ENCODE assay signal across 30 cellular contexts in genomic region chr12:12733118-12733517, GRCh38. TPM values are rescaled to one million over a fixed set of nuclear protein-coding genes. Genes with fewer than 3 reads are reported as not detected.
DNase-seq lines count a peak whose midpoint lies in the region; ATAC-seq, FAIRE-seq and TF ChIP-seq lines count a peak whose summit lies in the region.
"Had no signal": no experiment of that assay in that cellular context is flagged by ENCODE, and none has a peak within 500 bp of the region (broad histone marks: within the 10 kb centered on the region; RNA-seq: fewer than 3 reads in every experiment).

No MANE protein-coding gene starts in this region.

- H3K36me3 ChIP-seq in Loucy (ENCODE audit: insufficient read depth, low read length), result no peaks in the 10 kb centered on the region
- no peaks in the 10 kb centered on the region for H3K36me3 ChIP-seq in vagina
- H3K36me3 ChIP-seq: adrenal gland, BE2C, left ventricle myocardium inferior, uterus had no signal

- peaks cover 84% of the 10 kb centered on the region for H3K79me2 ChIP-seq in Loucy (ENCODE audit: insufficient read depth, low read length)

- peak overlapping the region; percentile 50 for H3K27ac Mint-ChIP-seq in activated CD4-positive, alpha-beta T cell treated with anti-CD3 and anti-CD28 coated beads, Interleukin-2, amount 10 ng/mL, durations not matched to agents 7 days and 5 days
- peak overlapping the region; percentile 44 for H3K27ac Mint-ChIP-seq in central memory CD8-positive, alpha-beta T cell (ENCODE audit: low read depth)

- H3K9me3 ChIP-seq in Loucy (ENCODE audit: insufficient read depth, low read depth, low read length), result no peaks in the 10 kb centered on the region
- no peaks in the 10 kb centered on the region for H3K9me3 ChIP-seq in vagina
- H3K9me3 ChIP-seq: A549, adrenal gland, BE2C, body of pancreas, left ventricle myocardium inferior, testis, uterus had no signal

- peaks cover 8% of the 10 kb centered on the region; the same call in 1 of the 2 replicates for H3F3A ChIP-seq in Loucy (ENCODE audit: low read depth)

- H3K27me3 Mint-ChIP-seq in activated CD4-positive, alpha-beta T cell treated with anti-CD3 and anti-CD28 coated beads, Interleukin-2, amount 10 ng/mL, durations not matched to agents 7 days and 5 days, result no peaks in the 10 kb centered on the region
- no peaks in the 10 kb centered on the region for H3K27me3 Mint-ChIP-seq in central memory CD8-positive, alpha-beta T cell

- H3K36me3 Mint-ChIP-seq in activated CD4-positive, alpha-beta T cell treated with anti-CD3 and anti-CD28 coated beads, Interleukin-2, amount 10 ng/mL, durations not matched to agents 7 days and 5 days (ENCODE audit: low read depth), result peaks cover 40% of the 10 kb centered on the region
- peaks cover 3% of the 10 kb centered on the region for H3K36me3 Mint-ChIP-seq in central memory CD8-positive, alpha-beta T cell (ENCODE audit: insufficient read depth)

- peaks cover 68% of the 10 kb centered on the region for H3K4me1 Mint-ChIP-seq in activated CD4-positive, alpha-beta T cell treated with anti-CD3 and anti-CD28 coated beads, Interleukin-2, amount 10 ng/mL, durations not matched to agents 7 days and 5 days
- peaks cover 41% of the 10 kb centered on the region for H3K4me1 Mint-ChIP-seq in central memory CD8-positive, alpha-beta T cell

- no peak overlapping the region for H2AFZ ChIP-seq in Loucy (ENCODE audit: low read length)

- TF ChIP-seq POLR2A in vagina (IDR thresholded peaks at IDR 0.05), result no peak
- no peak for TF ChIP-seq POLR2A in GM12892 (IDR thresholded peaks at IDR 0.05; ENCODE audit: low read depth, low read length)

- POLR2A ChIA-PET in activated CD4-positive, alpha-beta T cell treated with anti-CD3 and anti-CD28 coated beads, Interleukin-2, amount 10 ng/mL, durations not matched to agents 7 days and 5 days (lab: Charles Lee), result no interaction called here

- H3K4me3 ChIP-seq in Loucy (ENCODE audit: low read length, poor library complexity, severe bottlenecking) (no peak overlapping the region), vagina (no peak overlapping the region)
- H3K4me3 ChIP-seq: A549, adrenal gland, body of pancreas, left ventricle myocardium inferior, testis, uterus had no signal

- H3K4me1 ChIP-seq in Loucy (ENCODE audit: insufficient read depth, low read length, poor library complexity, severe bottlenecking) (peaks cover 44% of the 10 kb centered on the region), vagina (peaks cover 27% of the 10 kb centered on the region)
- H3K4me1 ChIP-seq: BE2C had no signal

- intact Hi-C loops in vagina (cut with DNase I), result no loop called here

- no peaks in the 10 kb centered on the region for H3K9me2 ChIP-seq in Loucy (replicated peaks; ENCODE audit: low read depth, low read length)

- FAIRE-seq in GM12892 (lab: Jason Lieb, UNC), result no peak
- FAIRE-seq: A549 had no signal

- H3K9ac ChIP-seq in Loucy (ENCODE audit: low read depth, low read length, poor library complexity, severe bottlenecking), result no peak overlapping the region
- H3K9ac ChIP-seq: KMS-11 had no signal

- no peak for DNase-seq in activated CD4-positive, alpha-beta T cell treated with anti-CD3 and anti-CD28 coated beads, Interleukin-2, amount 10 ng/mL, durations not matched to agents 7 days and 5 days
- DNase-seq in activated CD4-positive, alpha-beta T cell treated with anti-CD3 and anti-CD28 coated beads for 1 hour, result no peak
- no peak for DNase-seq in central memory CD8-positive, alpha-beta T cell (ENCODE audit: low spot score in 2 of 2)
- DNase-seq in vagina (ENCODE audit: extremely low spot score in 2 of 2) (no peak), GF-D8 (lab: John Stamatoyannopoulos, UW) (no peak), GM12892 (ENCODE audit: insufficient read length) (no peak)
- DNase-seq: activated gamma-delta T cell; activated T-cell treated with anti-CD3 and anti-CD28 coated beads for 4 hours; adrenal gland; BE2C; body of pancreas; Calu3; DND-41; glutamatergic neuron; islet precursor cell; left ventricle myocardium inferior; NCI-H1436; NCI-H748 treated with DMSO at 0.1 percent for 48 hours; stimulated activated CD4-positive, alpha-beta T cell treated with anti-CD3 and anti-CD28 coated beads, Interleukin-4, amount 100 ng/mL, for 4 hours; stimulated activated naive CD4-positive, alpha-beta T cell treated with Interleukin-2 at 50 U/mL for 16 hours; testis; uterus had no signal

- no peaks in the 10 kb centered on the region for H3K9me3 Mint-ChIP-seq in activated CD4-positive, alpha-beta T cell treated with anti-CD3 and anti-CD28 coated beads, Interleukin-2, amount 10 ng/mL, durations not matched to agents 7 days and 5 days
- H3K9me3 Mint-ChIP-seq in central memory CD8-positive, alpha-beta T cell, result no peaks in the 10 kb centered on the region

- H3K27ac ChIP-seq in vagina, result peak overlapping the region; percentile 71
- H3K27ac ChIP-seq: A549, adrenal gland, epithelial cell of prostate, KMS-11, RWPE1 had no signal

- H4K20me1 ChIP-seq in Loucy (ENCODE audit: insufficient read depth, low read length, poor library complexity, severe bottlenecking), result no peaks in the 10 kb centered on the region

- H3K4me3 Mint-ChIP-seq in activated CD4-positive, alpha-beta T cell treated with anti-CD3 and anti-CD28 coated beads, Interleukin-2, amount 10 ng/mL, durations not matched to agents 7 days and 5 days, result no peak overlapping the region
- no peak overlapping the region for H3K4me3 Mint-ChIP-seq in central memory CD8-positive, alpha-beta T cell

- no peak for ATAC-seq in central memory CD8-positive, alpha-beta T cell (replicated peaks; ENCODE audit: extremely low read depth, poor library complexity, severe bottlenecking)
- no peak for ATAC-seq in GM18858 (IDR thresholded peaks at IDR 0.05; ENCODE audit: unreplicated experiment)
- ATAC-seq: A549, body of pancreas had no signal

- TF ChIP-seq CTCF in Loucy (conservative IDR thresholded peaks at IDR 0.05; ENCODE audit: low read length) (no peak), vagina (IDR thresholded peaks at IDR 0.05) (no peak)

- CTCF ChIA-PET in activated CD4-positive, alpha-beta T cell treated with anti-CD3 and anti-CD28 coated beads, Interleukin-2, amount 10 ng/mL, durations not matched to agents 7 days and 5 days (lab: Charles Lee), result interaction anchor here (0.6 kb wide), 1 partner anchor 311 kb away, joined by 3 read pairs; no protein-coding TSS in a partner anchor

- H3K27me3 ChIP-seq in Loucy (ENCODE audit: insufficient read depth, low read length, poor library complexity, severe bottlenecking), result no peaks in the 10 kb centered on the region
- no peaks in the 10 kb centered on the region for H3K27me3 ChIP-seq in vagina
- H3K27me3 ChIP-seq: adrenal gland, BE2C, body of pancreas, testis, uterus had no signal

- peak overlapping the region; percentile 0 for H3K4me2 ChIP-seq in Loucy (ENCODE audit: low read depth, low read length, poor library complexity, severe bottlenecking)
- H3K4me2 ChIP-seq: A549, KMS-11 had no signal

RNA-seq across cellular contexts. Expression of gene CDKN1B, which starts 15.9 kb away (rescaled TPM):
- 100 to 1,000 TPM; 105 to 117 TPM for total RNA-seq in activated CD4-positive, alpha-beta T cell treated with anti-CD3 and anti-CD28 coated beads, Interleukin-2, amount 10 ng/mL, durations not matched to agents 7 days and 5 days
- 52.5 TPM for total RNA-seq in vagina
- polyA plus RNA-seq in GM12892 (2012; ENCODE audit: missing spikeins), result 15.1 TPM

RNA-seq across cellular contexts. Expression of gene GPR19, which starts 37.1 kb away (rescaled TPM):
- 1 to 10 TPM; 7.7 to 9.3 TPM for total RNA-seq in activated CD4-positive, alpha-beta T cell treated with anti-CD3 and anti-CD28 coated beads, Interleukin-2, amount 10 ng/mL, durations not matched to agents 7 days and 5 days
- total RNA-seq in vagina, result not detected
- polyA plus RNA-seq in GM12892 (2012; ENCODE audit: missing spikeins), result 1.3 TPM
- total RNA-seq: body of pancreas, left ventricle myocardium inferior, mesenteric fat pad, myocyte had no signal

RNA-seq across cellular contexts. Expression of gene APOLD1, which starts 52.3 kb away (rescaled TPM):
- 10 to 100 TPM; 14.4 to 15.5 TPM for total RNA-seq in activated CD4-positive, alpha-beta T cell treated with anti-CD3 and anti-CD28 coated beads, Interleukin-2, amount 10 ng/mL, durations not matched to agents 7 days and 5 days
- 127 TPM for total RNA-seq in vagina
- polyA plus RNA-seq in GM12892 (2012; ENCODE audit: missing spikeins), result 2.6 TPM
